Comparison of ENCODE assay signal across 29 cellular contexts in genomic region chr5:89275206-89275605, GRCh38.
"Had no signal": no experiment of that assay in that cellular context is flagged by ENCODE, and none has a peak within 500 bp of the region (broad histone marks: within the 10 kb centered on the region; RNA-seq: fewer than 3 reads in every experiment).

No MANE protein-coding gene starts in this region.

- H3K9me3 Mint-ChIP-seq: activated naive CD4-positive, alpha-beta T cell treated with anti-CD3 and anti-CD28 coated beads, Interleukin-2, amount 50 U/mL, for 24 hours; central memory CD8-positive, alpha-beta T cell; T-helper 1 cell treated with Interleukin-12 subunit alpha and Interleukin-12 subunit beta and Interleukin-4 antibody, amounts not matched to agents 30 μg/mL and 1 μg/mL, for 36 hours had no signal

- H3K27ac Mint-ChIP-seq: activated CD4-positive, alpha-beta T cell treated with anti-CD3 and anti-CD28 coated beads for 36 hours; activated CD8-positive, alpha-beta T cell treated with anti-CD3 and anti-CD28 coated beads, Interleukin-2, amount 10 ng/mL, durations not matched to agents 7 days and 5 days; activated naive CD4-positive, alpha-beta T cell treated with anti-CD3 and anti-CD28 coated beads, Interleukin-2, amount 50 U/mL, for 24 hours; IgD-negative memory B cell; T-helper 1 cell treated with Interleukin-12 subunit alpha and Interleukin-12 subunit beta and Interleukin-4 antibody, amounts not matched to agents 30 μg/mL and 1 μg/mL, for 36 hours had no signal

- H3K27me3 ChIP-seq: ascending aorta, body of pancreas, Peyer's patch, SJCRH30 had no signal

- H3K4me3 ChIP-seq: ascending aorta, body of pancreas, Peyer's patch, SJCRH30 had no signal

- H3K4me3 Mint-ChIP-seq: activated CD4-positive, alpha-beta T cell treated with anti-CD3 and anti-CD28 coated beads for 36 hours; activated CD8-positive, alpha-beta T cell treated with anti-CD3 and anti-CD28 coated beads, Interleukin-2, amount 10 ng/mL, durations not matched to agents 7 days and 5 days; activated naive CD4-positive, alpha-beta T cell treated with anti-CD3 and anti-CD28 coated beads, Interleukin-2, amount 50 U/mL, for 24 hours; central memory CD8-positive, alpha-beta T cell; IgD-negative memory B cell; T-helper 1 cell treated with Interleukin-12 subunit alpha and Interleukin-12 subunit beta and Interleukin-4 antibody, amounts not matched to agents 30 μg/mL and 1 μg/mL, for 36 hours had no signal

- H3K4me1 ChIP-seq: body of pancreas, Peyer's patch had no signal

- H3K36me3 ChIP-seq: ascending aorta, Peyer's patch, SJCRH30 had no signal

- ATAC-seq: activated CD4-positive, alpha-beta T cell treated with anti-CD3 and anti-CD28 coated beads for 36 hours; activated CD8-positive, alpha-beta T cell treated with anti-CD3 and anti-CD28 coated beads, Interleukin-2, amount 10 ng/mL, durations not matched to agents 7 days and 5 days; body of pancreas; SK-N-SH treated with all-trans-retinoic acid at 6 μM for 48 hours had no signal

- H3K9ac ChIP-seq: KMS-11 had no signal

- H3K27me3 Mint-ChIP-seq: activated naive CD4-positive, alpha-beta T cell treated with anti-CD3 and anti-CD28 coated beads, Interleukin-2, amount 50 U/mL, for 24 hours; central memory CD8-positive, alpha-beta T cell; IgD-negative memory B cell had no signal

- DNase-seq: activated CD4-positive, alpha-beta T cell treated with anti-CD3 and anti-CD28 coated beads for 36 hours; activated CD4-positive, alpha-beta T cell treated with anti-CD3 and anti-CD28 coated beads, Interleukin-2, amount 50 U/mL, for 4 hours; activated CD8-positive, alpha-beta memory T cell treated with anti-CD3 and anti-CD28 coated beads, Interleukin-2, amount 50 U/mL, for 48 hours; activated CD8-positive, alpha-beta T cell treated with anti-CD3 and anti-CD28 coated beads, Interleukin-2, amount 10 ng/mL, durations not matched to agents 7 days and 5 days; activated effector memory CD4-positive, alpha-beta T cell treated with Interleukin-2 at 50 U/mL for 16 hours; activated naive CD4-positive, alpha-beta T cell; activated T-cell treated with anti-CD3 and anti-CD28 coated beads, Interleukin-2, amount 50 U/mL, for 1 hour; amniotic stem cell; body of pancreas; MV-4-11; NCI-H1105; NCI-H1436 treated with DMSO at 0.1 percent for 48 hours; NCI-H187; NCI-H2081; NCI-H510A treated with DMSO at 0.1 percent for 48 hours; NCI-H69; NK-92 treated with Interleukin-12 subunit alpha and Interleukin-12 subunit beta, amount 100 ng/mL, for 24 hours; Peyer's patch; Right ventricle myocardium superior; SJCRH30 had no signal

- H3K4me1 Mint-ChIP-seq: activated CD4-positive, alpha-beta T cell treated with anti-CD3 and anti-CD28 coated beads for 36 hours; activated naive CD4-positive, alpha-beta T cell treated with anti-CD3 and anti-CD28 coated beads, Interleukin-2, amount 50 U/mL, for 24 hours; central memory CD8-positive, alpha-beta T cell had no signal

- H3K27ac ChIP-seq: ascending aorta, body of pancreas, KMS-11, Peyer's patch, RWPE1, SJCRH30, VCaP had no signal

- H3K4me2 ChIP-seq: KMS-11 had no signal

- H3K9me3 ChIP-seq: ascending aorta, body of pancreas, Peyer's patch, SJCRH30 had no signal

- H3K36me3 Mint-ChIP-seq: activated naive CD4-positive, alpha-beta T cell treated with anti-CD3 and anti-CD28 coated beads, Interleukin-2, amount 50 U/mL, for 24 hours; IgD-negative memory B cell had no signal
